Comparison of ENCODE assay signal across 30 cellular contexts in the genomic region with DNA sequence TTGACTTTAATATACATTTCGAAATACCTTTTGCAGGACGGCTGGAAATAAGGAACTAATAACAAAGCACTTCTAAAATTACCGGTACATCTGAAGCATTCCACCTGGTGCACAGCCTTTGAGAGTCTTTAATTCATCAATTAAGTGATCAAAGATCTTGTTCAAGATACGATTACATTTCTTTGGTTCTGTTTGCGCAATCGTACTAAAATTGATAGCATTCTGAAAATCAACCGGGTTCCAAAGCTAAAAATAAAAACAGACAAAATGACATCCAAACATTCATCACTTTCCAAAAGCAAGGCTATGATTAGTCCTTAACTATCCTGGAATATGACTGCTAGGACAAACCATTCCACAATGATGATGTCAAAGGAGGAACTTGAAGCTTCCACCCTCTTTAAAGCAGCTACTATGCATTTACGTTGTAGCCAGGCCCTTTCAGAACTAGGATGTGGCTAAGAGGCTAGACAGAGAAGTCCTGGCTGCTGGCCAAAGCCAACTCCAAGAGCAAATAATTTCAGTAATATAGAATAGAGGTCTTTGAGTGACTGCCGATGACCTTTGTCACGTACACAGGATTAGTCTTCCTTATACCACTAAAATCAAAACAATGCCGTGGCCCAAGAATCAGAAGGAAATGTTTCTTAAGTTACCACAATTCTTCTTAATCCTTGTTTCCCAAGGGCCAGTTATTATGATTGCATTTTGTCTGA.
DNase-seq lines count a peak whose midpoint lies in the region; ATAC-seq and TF ChIP-seq lines count a peak whose summit lies in the region.
"Had no signal": no experiment of that assay in that cellular context is flagged by ENCODE, and none has a peak within 500 bp of the region (broad histone marks: within the 10 kb centered on the region; RNA-seq: fewer than 3 reads in every experiment).

No MANE protein-coding gene starts in this region.

- no peaks in the 10 kb centered on the region for H4K20me1 ChIP-seq in IMR-90 (ENCODE audit: insufficient read depth, low read length)

- dilution Hi-C loops in IMR-90 (cut with HindIII; ENCODE audit: low sequenced_read_pairs, unreplicated experiment) = no loop called here

- TF ChIP-seq CTCF in IMR-90 (conservative IDR thresholded peaks at IDR 0.05; ENCODE audit: low read depth, low read length) = no peak

- no peak overlapping the region for H2BK5ac ChIP-seq in IMR-90 (ENCODE audit: low read depth, low read length, poor library complexity, severe bottlenecking)

- no peak overlapping the region for H2BK120ac ChIP-seq in IMR-90 (ENCODE audit: low read depth, low read length)

- no peak overlapping the region for H3K23ac ChIP-seq in IMR-90 (ENCODE audit: low read depth, low read length)

- no peaks in the 10 kb centered on the region for H3K27me3 ChIP-seq in IMR-90 (ENCODE audit: control insufficient read depth, insufficient read depth, low read length)
- no peaks in the 10 kb centered on the region for H3K27me3 ChIP-seq in mucosa of rectum (ENCODE audit: control insufficient read depth in 2 of 2, insufficient read depth in 2 of 2, low read length in 2 of 2)
- H3K27me3 ChIP-seq: gastrocnemius medialis, neutrophil, spleen, thyroid gland had no signal

- intact Hi-C loops in IMR-90 (cut with micrococcal nuclease) = no loop called here

- H3K9me3 ChIP-seq in IMR-90 (ENCODE audit: control insufficient read depth, insufficient read depth, low read length) = no peaks in the 10 kb centered on the region
- H3K9me3 ChIP-seq in mucosa of rectum (ENCODE audit: control insufficient read depth in 2 of 2, low read length in 2 of 2) = no peaks in the 10 kb centered on the region
- H3K9me3 ChIP-seq: gastrocnemius medialis, lower lobe of right lung, neutrophil, psoas muscle, thyroid gland had no signal

- no peak for TF ChIP-seq RAD21 in IMR-90 (IDR thresholded peaks at IDR 0.05; ENCODE audit: low read length)

- H2AK5ac ChIP-seq in IMR-90 (ENCODE audit: low read depth, low read length) = no peak overlapping the region

- H2AFZ ChIP-seq in IMR-90 (replicated peaks; ENCODE audit: low read length, poor library complexity) = no peak overlapping the region

- H3K4me1 ChIP-seq in IMR-90 (ENCODE audit: control insufficient read depth, insufficient read depth, low read length) (no peaks in the 10 kb centered on the region), mucosa of rectum (ENCODE audit: control insufficient read depth in 2 of 2, insufficient read depth in 2 of 2, low read length in 2 of 2) (peaks cover 8 to 11% of the 10 kb centered on the region in 2 donors)
- H3K4me1 ChIP-seq: gastrocnemius medialis, lower lobe of right lung, psoas muscle, spleen, thyroid gland had no signal

- WGBS in IMR-90 (ENCODE audit: extremely low coverage in 2 of 2, insufficient read length in 1 of 2), 2 experiments = no CpG with 5 or more reads among the region's 11 CpGs

- no peaks in the 10 kb centered on the region for H3K79me1 ChIP-seq in IMR-90 (ENCODE audit: low read depth in 1 of 2, low read length in 2 of 2)

- H3K14ac ChIP-seq in IMR-90 (replicated peaks; ENCODE audit: low read depth, low read length) = no peak overlapping the region

- no TSS peak for BruUV-seq in IMR-90 (replicated peaks; lab: Mats Ljungman, UMichigan)

- no peak overlapping the region for H4K91ac ChIP-seq in IMR-90 (ENCODE audit: insufficient read depth, low read depth, low read length)

- in situ Hi-C loops in IMR-90 (cut with MboI; ENCODE audit: low sequenced_read_pairs) = no loop called here

- ATAC-seq in IMR-90 (ENCODE audit: low read depth) (no peak), GM21447 (IDR thresholded peaks at IDR 0.05; ENCODE audit: unreplicated experiment) (no peak), GM18498 (IDR thresholded peaks at IDR 0.05; ENCODE audit: unreplicated experiment) (no peak)
- ATAC-seq: activated T-helper 17 cell treated with anti-CD3 and anti-CD28 coated beads, Interleukin-2, amount 50 U/mL, for 72 hours; esophagus mucosa; gastrocnemius medialis; lower lobe of right lung; psoas muscle had no signal

- H3K18ac ChIP-seq in IMR-90 (ENCODE audit: low read depth, low read length) = no peak overlapping the region

- DNase-seq in COLO668 (lab: John Stamatoyannopoulos, UW; ENCODE audit: unreplicated experiment) = peak; percentile 89
- no peak for DNase-seq in IMR-90
- DNase-seq in SHP77 treated with DMSO at 0.1 percent for 48 hours (lab: John Stamatoyannopoulos, UW) = peak; percentile 4
- no peak for DNase-seq in ecto neural progenitor cell (ENCODE audit: low spot score)
- DNase-seq in SIG-M5 treated with dmso at 0.1 percent for 504 hours (lab: John Stamatoyannopoulos, UW; ENCODE audit: unreplicated experiment) = no peak
- DNase-seq: activated B cell treated with CpG ODN at 0.5 μM for 24 hours; activated CD4-positive, alpha-beta T cell treated with anti-CD3 and anti-CD28 coated beads, Interleukin-2, amount 50 U/mL, for 4 hours; activated CD8-positive, alpha-beta memory T cell treated with anti-CD3 and anti-CD28 coated beads, Interleukin-2, amount 50 U/mL, for 4 hours; activated naive CD8-positive, alpha-beta T cell treated with anti-CD3 and anti-CD28 coated beads for 36 hours; COR-L47; effector memory CD4-positive, alpha-beta T cell; EL; gastrocnemius medialis; islet precursor cell; lower lobe of right lung; MV-4-11; NCI-H1694; psoas muscle; spleen; stimulated activated CD4-positive, alpha-beta T cell treated with anti-CD3 and anti-CD28 coated beads, Interleukin-4, amount 100 ng/mL, for 1 hour; stimulated activated naive CD4-positive, alpha-beta T cell treated with Interleukin-2 at 50 U/mL for 16 hours; T-helper 9 cell; thyroid gland had no signal

- H4K8ac ChIP-seq in IMR-90 (ENCODE audit: low read depth in 2 of 2, low read length in 2 of 2) = no peak overlapping the region

- H2BK20ac ChIP-seq in IMR-90 (ENCODE audit: low read depth, low read length) = no peak overlapping the region

- H3K9ac ChIP-seq in IMR-90 (ENCODE audit: low read depth, low read length) (no peak overlapping the region), mucosa of rectum (ENCODE audit: low read depth in 1 of 2, low read length in 2 of 2) (no peak overlapping the region)

- H3K4ac ChIP-seq in IMR-90 (ENCODE audit: low read depth, low read length) = no peak overlapping the region

- POLR2A ChIA-PET in IMR-90 (lab: Charles Lee; ENCODE audit: unreplicated experiment) = no interaction called here

- H3K9me1 ChIP-seq in IMR-90 (ENCODE audit: insufficient read depth, low read length) = no peaks in the 10 kb centered on the region

- no peak overlapping the region for H3K56ac ChIP-seq in IMR-90 (ENCODE audit: extremely low read depth, insufficient read depth, low read length)

- CTCF ChIA-PET in IMR-90 (lab: Yijun Ruan, JAX) = no interaction called here

- no peak overlapping the region for H4K5ac ChIP-seq in IMR-90 (ENCODE audit: low read depth, low read length)

- H3K36me3 ChIP-seq in IMR-90 (ENCODE audit: control insufficient read depth, insufficient read depth, low read length) (no peaks in the 10 kb centered on the region), mucosa of rectum (ENCODE audit: control insufficient read depth in 2 of 2, insufficient read depth in 2 of 2, low read length in 2 of 2) (no peaks in the 10 kb centered on the region)
- H3K36me3 ChIP-seq: gastrocnemius medialis, lower lobe of right lung, neutrophil, spleen, thyroid gland had no signal

- H2BK15ac ChIP-seq in IMR-90 (ENCODE audit: low read depth, low read length) = no peak overlapping the region

- H3K4me2 ChIP-seq in IMR-90 (ENCODE audit: low read depth, low read length) = no peak overlapping the region

- H3K4me3 ChIP-seq in IMR-90 (ENCODE audit: insufficient read depth, low read depth, low read length) (no peak overlapping the region), mucosa of rectum (ENCODE audit: low read length in 2 of 2) (peak overlapping the region in 1 of 2 donors; percentile 26)
- H3K4me3 ChIP-seq: gastrocnemius medialis, lower lobe of right lung, psoas muscle, spleen, thyroid gland had no signal

- H3K27ac ChIP-seq in IMR-90 (ENCODE audit: insufficient read depth, low read length) (no peak overlapping the region), mucosa of rectum (ENCODE audit: low read depth in 2 of 2, low read length in 2 of 2) (peak overlapping the region; percentile 36 to 57)
- H3K27ac ChIP-seq: gastrocnemius medialis, lower lobe of right lung, neutrophil, psoas muscle, RWPE1, spleen, thyroid gland had no signal

- TF ChIP-seq POLR2A in IMR-90 (IDR thresholded peaks at IDR 0.05; ENCODE audit: low read depth, low read length) = no peak

- H2AK9ac ChIP-seq in IMR-90 (replicated peaks; ENCODE audit: low read depth, low read length, poor library complexity) = no peak overlapping the region

TF ChIP-seq in IMR-90, 13 proteins besides CTCF, POLR2A, EP300 and RAD21:
- TF ChIP-seq CEBPB (IDR thresholded peaks at IDR 0.05; ENCODE audit: low read depth, low read length) = peak; percentile 21; the same call in 1 of the 2 replicates
- no peak for TF ChIP-seq CHD1 (IDR thresholded peaks at IDR 0.05; ENCODE audit: low read depth, low read length)
- no peak for TF ChIP-seq MXI1 (IDR thresholded peaks at IDR 0.05; ENCODE audit: borderline replicate concordance, low read depth, low read length)
- TF ChIP-seq BHLHE40 (IDR thresholded peaks at IDR 0.05; ENCODE audit: low read depth, low read length) = no peak
TF ChIP-seq in IMR-90: peak in this region for 1.

Comparison
In these comparisons a context has a peak if more than half of its experiments do, and no peak if none do; other contexts are left out.
1. DNase-seq: peak in COLO668 (single experiment) and SHP77 treated with DMSO at 0.1 percent for 48 hours (single experiment); none in IMR-90 (single experiment), ecto neural progenitor cell (single experiment) and SIG-M5 treated with dmso at 0.1 percent for 504 hours (single experiment).